In genomic region chr12:89781961-89782360, GRCh38 we compare ENCODE assay signal across 16 cellular contexts.
A peak's percentile ranks its signal among the peaks of the same experiment; 100 is the strongest.
DNase-seq lines count a peak whose midpoint lies in the region; ATAC-seq and TF ChIP-seq lines count a peak whose summit lies in the region.
"Had no signal": no experiment of that assay in that cellular context is flagged by ENCODE, and none has a peak within 500 bp of the region (broad histone marks: within the 10 kb centered on the region; RNA-seq: fewer than 3 reads in every experiment).

No MANE protein-coding gene starts in this region.

- peaks cover 9% of the 10 kb centered on the region; the same call in 1 of the 2 replicates for H3K9me3 ChIP-seq in SJCRH30 (replicated peaks)

- H3K36me3 Mint-ChIP-seq in HFFc6 (ENCODE audit: low read depth) (peaks cover 16% of the 10 kb centered on the region), nephron (ENCODE audit: low read depth) (peaks cover 6% of the 10 kb centered on the region)

- H3K4me3 Mint-ChIP-seq in HFFc6 (no peak overlapping the region), nephron (no peak overlapping the region)
- H3K4me3 Mint-ChIP-seq: CD8-positive, alpha-beta memory T cell had no signal

- H3K9me3 Mint-ChIP-seq in HFFc6 (peaks cover 20% of the 10 kb centered on the region), nephron (peaks cover 17% of the 10 kb centered on the region)

- H3K27ac Mint-ChIP-seq in HFFc6 (peak overlapping the region; percentile 22), nephron (peak overlapping the region in 2 of 3 experiments; percentile 40 to 59)

- TF ChIP-seq CTCF in HFFc6 (IDR thresholded peaks at IDR 0.05) (no peak), nephron (IDR thresholded peaks at IDR 0.05; ENCODE audit: unreplicated experiment in 3 of 3) (no peak), lower leg skin (IDR thresholded peaks at IDR 0.05) (no peak)

- H3K4me1 ChIP-seq in SJCRH30 = peaks cover 24% of the 10 kb centered on the region
- H3K4me1 ChIP-seq: BLaER1 had no signal

- H3K36me3 ChIP-seq in SJCRH30 = no peaks in the 10 kb centered on the region
- H3K36me3 ChIP-seq: BLaER1 had no signal

- no peak for DNase-seq in HFFc6
- DNase-seq in SJCRH30 = no peak
- peak; percentile 21 for DNase-seq in fibroblast of peridontal ligament (ENCODE audit: extremely low read depth)
- no peak for DNase-seq in GM03348 (ENCODE audit: low spot score)
- DNase-seq in NOMO-1 treated with dmso at 0.1 percent for 144 hours (lab: John Stamatoyannopoulos, UW; ENCODE audit: unreplicated experiment) = no peak
- DNase-seq in lower leg skin (ENCODE audit: low spot score in 2 of 2) = no peak
- DNase-seq: 8988T; Caco-2; CD8-positive, alpha-beta memory T cell; DND-41; GF-D8; HCEC 1CT had no signal

- no peaks in the 10 kb centered on the region for H3K27me3 ChIP-seq in SJCRH30
- H3K27me3 ChIP-seq: BLaER1 had no signal

- 61 to 64% methylated on average over 2 of the region's 2 CpGs for WGBS in lower leg skin, 2 donors

- no peak for TF ChIP-seq POLR2A in lower leg skin (IDR thresholded peaks at IDR 0.05)

- H3K27ac ChIP-seq in SJCRH30 = peak overlapping the region; percentile 69
- H3K27ac ChIP-seq: BLaER1, HL-60 had no signal

- ATAC-seq in HG02798 (IDR thresholded peaks at IDR 0.05; ENCODE audit: poor library complexity, unreplicated experiment) = no peak

- H3K27me3 Mint-ChIP-seq in HFFc6 (ENCODE audit: insufficient read depth) (no peaks in the 10 kb centered on the region), nephron (ENCODE audit: low read depth) (no peaks in the 10 kb centered on the region)

- peaks cover 26% of the 10 kb centered on the region for H3K4me1 Mint-ChIP-seq in HFFc6 (ENCODE audit: low read depth)
- H3K4me1 Mint-ChIP-seq in nephron = peaks cover 36% of the 10 kb centered on the region

- intact Hi-C loops in lower leg skin (cut with DNase I; ENCODE audit: low total_unique reads) = no loop called here

- H3K4me3 ChIP-seq in SJCRH30 (no peak overlapping the region), lower leg skin (ENCODE audit: low read depth, poor library complexity, severe bottlenecking) (no peak overlapping the region)
- H3K4me3 ChIP-seq: BLaER1 had no signal
